ENCODE assay signal across 29 cellular contexts in the genomic region with DNA sequence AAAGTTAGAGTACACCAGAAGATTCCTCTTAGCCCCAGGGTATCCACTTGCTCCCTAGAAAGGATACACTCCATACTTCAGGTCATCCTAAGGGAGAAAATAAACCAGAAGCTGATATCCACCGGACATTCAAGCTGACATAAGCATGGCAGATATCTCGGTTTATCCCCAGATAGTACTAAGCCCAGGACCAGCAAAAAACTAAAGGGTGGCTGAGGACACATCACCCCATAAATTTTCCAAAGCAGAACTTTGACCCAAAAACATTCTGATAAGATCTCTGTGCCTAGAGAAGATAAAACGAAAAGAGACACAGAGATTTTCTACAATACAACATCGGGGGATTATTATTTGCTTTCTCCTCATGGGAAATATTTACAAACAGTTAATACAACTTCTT.
"Had no signal": no experiment of that assay in that cellular context is flagged by ENCODE, and none has a peak within 500 bp of the region (broad histone marks: within the 10 kb centered on the region; RNA-seq: fewer than 3 reads in every experiment).

No MANE protein-coding gene starts in this region.

- DNase-seq: cerebellar nuclear complex; effector memory CD8-positive, alpha-beta T cell; foreskin fibroblast; glutamatergic neuron; immature natural killer cell; left cardiac atrium; left ventricle myocardium inferior; lower lobe of right lung; midbrain; naive B cell; occipital lobe; pancreas; psoas muscle; retina; small intestine; stimulated activated CD4-positive, alpha-beta T cell treated with anti-CD3 and anti-CD28 coated beads, Interleukin-2, amount 100 ng/mL, for 48 hours; stimulated activated CD8-positive, alpha-beta memory T cell treated with anti-CD3 and anti-CD28 coated beads, Interleukin-4, amount 100 ng/mL, for 48 hours; stimulated activated naive CD8-positive, alpha-beta T cell treated with anti-CD3 and anti-CD28 coated beads, Interleukin-15, Interleukin-2, amounts not matched to agents 100 U/mL and 50 U/mL, for 24 hours had no signal

- H3K27ac Mint-ChIP-seq: dendritic cell treated with granulocyte-macrophage colony-stimulating factor and Interleukin-4, amounts not matched to agents 40 ng/mL and 50 ng/mL, for 4 days; effector memory CD8-positive, alpha-beta T cell; immature natural killer cell; memory B cell; naive B cell; stimulated activated effector memory CD8-positive, alpha-beta T cell treated with anti-CD3 and anti-CD28 coated beads, Interleukin-12 subunit alpha, Interleukin-12 subunit beta, amount 100 ng/mL, for 72 hours had no signal

- H3K36me3 Mint-ChIP-seq: naive B cell; stimulated activated effector memory CD8-positive, alpha-beta T cell treated with anti-CD3 and anti-CD28 coated beads, Interleukin-12 subunit alpha, Interleukin-12 subunit beta, amount 100 ng/mL, for 72 hours had no signal

- H3K4me1 ChIP-seq: esophagus muscularis mucosa, gastroesophageal sphincter, lower lobe of right lung, psoas muscle, suprapubic skin, tibial nerve had no signal

- H3K4me3 Mint-ChIP-seq: dendritic cell treated with granulocyte-macrophage colony-stimulating factor and Interleukin-4, amounts not matched to agents 40 ng/mL and 50 ng/mL, for 4 days; effector memory CD8-positive, alpha-beta T cell; immature natural killer cell; memory B cell; naive B cell; nephron; stimulated activated effector memory CD8-positive, alpha-beta T cell treated with anti-CD3 and anti-CD28 coated beads, Interleukin-12 subunit alpha, Interleukin-12 subunit beta, amount 100 ng/mL, for 72 hours had no signal

- H3K9me3 ChIP-seq: esophagus muscularis mucosa, gastroesophageal sphincter, lower lobe of right lung, pancreas, suprapubic skin had no signal

- H3K27ac ChIP-seq: epithelial cell of prostate, esophagus muscularis mucosa, gastroesophageal sphincter, left ventricle myocardium inferior, lower lobe of right lung, psoas muscle, suprapubic skin, tibial nerve had no signal

- H3K27me3 Mint-ChIP-seq: dendritic cell treated with granulocyte-macrophage colony-stimulating factor and Interleukin-4, amounts not matched to agents 40 ng/mL and 50 ng/mL, for 4 days had no signal

- H3K4me3 ChIP-seq: esophagus muscularis mucosa, gastroesophageal sphincter, left ventricle myocardium inferior, lower lobe of right lung, pancreas, psoas muscle, suprapubic skin, tibial nerve had no signal

- FAIRE-seq: colon, keratinocyte, pancreas, small intestine had no signal

- H3K36me3 ChIP-seq: esophagus muscularis mucosa, gastroesophageal sphincter, left ventricle myocardium inferior, lower lobe of right lung, pancreas, suprapubic skin, tibial nerve had no signal

- H3K4me1 Mint-ChIP-seq: immature natural killer cell; memory B cell; naive B cell; nephron; stimulated activated effector memory CD8-positive, alpha-beta T cell treated with anti-CD3 and anti-CD28 coated beads, Interleukin-12 subunit alpha, Interleukin-12 subunit beta, amount 100 ng/mL, for 72 hours had no signal

- H3K27me3 ChIP-seq: esophagus muscularis mucosa, gastroesophageal sphincter, pancreas, suprapubic skin, tibial nerve had no signal

- ATAC-seq: effector memory CD8-positive, alpha-beta T cell; gastroesophageal sphincter; left cardiac atrium; lower lobe of right lung; psoas muscle; stimulated activated effector memory CD8-positive, alpha-beta T cell treated with anti-CD3 and anti-CD28 coated beads, Interleukin-12 subunit alpha, Interleukin-12 subunit beta, amount 100 ng/mL, for 72 hours; stimulated activated naive CD8-positive, alpha-beta T cell treated with anti-CD3 and anti-CD28 coated beads, Interleukin-15, Interleukin-2, amounts not matched to agents 100 U/mL and 50 U/mL, for 24 hours had no signal
